35 cellular contexts compared by ENCODE assay signal in genomic region chr17:62216847-62217246, GRCh38.
"Had no signal": no experiment of that assay in that cellular context is flagged by ENCODE, and none has a peak within 500 bp of the region (broad histone marks: within the 10 kb centered on the region; RNA-seq: fewer than 3 reads in every experiment).

No MANE protein-coding gene starts in this region.

- DNase-seq: activated B cell treated with CpG ODN at 0.5 μM for 24 hours; activated CD4-positive, alpha-beta memory T cell treated with anti-CD3 and anti-CD28 coated beads for 36 hours; activated CD4-positive, alpha-beta T cell treated with anti-CD3 and anti-CD28 coated beads for 48 hours; activated CD8-positive, alpha-beta memory T cell treated with anti-CD3 and anti-CD28 coated beads, Interleukin-2, amount 10 ng/mL, durations not matched to agents 7 days and 5 days; activated CD8-positive, alpha-beta memory T cell treated with anti-CD3 and anti-CD28 coated beads, Interleukin-2, amount 50 U/mL, for 4 hours; activated CD8-positive, alpha-beta T cell treated with anti-CD3 and anti-CD28 coated beads, Interleukin-2, amount 10 ng/mL, durations not matched to agents 7 days and 5 days; activated effector memory CD4-positive, alpha-beta T cell treated with anti-CD3 and anti-CD28 coated beads, Interleukin-2, amount 50 U/mL, for 16 hours; activated naive CD4-positive, alpha-beta T cell treated with anti-CD3 and anti-CD28 coated beads for 36 hours; activated naive CD8-positive, alpha-beta T cell treated with anti-CD3 and anti-CD28 coated beads for 36 hours; activated naive CD8-positive, alpha-beta T cell treated with anti-CD3 and anti-CD28 coated beads, Interleukin-2, amount 50 U/mL, for 24 hours; activated T-cell treated with anti-CD3 and anti-CD28 coated beads, Interleukin-2, amount 50 U/mL, for 1 hour; activated T-cell treated with anti-CD3 and anti-CD28 coated beads, Interleukin-2, amount 50 U/mL, for 48 hours; adrenal gland; amygdala; aorta; body of pancreas; caudate nucleus; cortex of kidney; dermis blood vessel endothelial cell; effector CD4-positive, alpha-beta T cell; esophagus squamous epithelium; T-helper 1 cell; T-helper 17 cell; T1000; WERI-Rb-1 had no signal

- H3K9me3 Mint-ChIP-seq: activated CD4-positive, alpha-beta memory T cell treated with anti-CD3 and anti-CD28 coated beads for 36 hours; activated naive CD4-positive, alpha-beta T cell treated with anti-CD3 and anti-CD28 coated beads for 36 hours; activated naive CD4-positive, alpha-beta T cell treated with anti-CD3 and anti-CD28 coated beads, Interleukin-2, amount 50 U/mL, for 24 hours; activated naive CD8-positive, alpha-beta T cell treated with anti-CD3 and anti-CD28 coated beads, Interleukin-2, amount 50 U/mL, for 24 hours; activated T-helper 1 cell treated with anti-CD3 and anti-CD28 coated beads, Interleukin-12 subunit alpha, Interleukin-12 subunit beta, Interleukin-2, Interleukin-4 antibody, amounts not matched to agents 30 ng/mL and 10 ng/mL and 1 ng/mL, durations not matched to agents 14 hours and 24 hours and 36 hours; activated T-helper 2 cell treated with anti-CD3 and anti-CD28 coated beads, Interferon-gamma antibody, Interleukin-2, Interleukin-4, amounts not matched to agents 10 μg/mL and 5 μg/mL and 100 μg/mL, durations not matched to agents 14 hours and 24 hours and 36 hours; T-helper 2 cell treated with Interferon-gamma antibody and Interleukin-4, amounts not matched to agents 5 μg/mL and 100 μg/mL, for 36 hours had no signal

- H3K27me3 ChIP-seq: adrenal gland, body of pancreas had no signal

- H3K4me3 Mint-ChIP-seq: activated B cell treated with CpG ODN at 0.5 μM for 24 hours; activated CD4-positive, alpha-beta memory T cell treated with anti-CD3 and anti-CD28 coated beads for 36 hours; activated CD8-positive, alpha-beta memory T cell treated with anti-CD3 and anti-CD28 coated beads, Interleukin-2, amount 10 ng/mL, durations not matched to agents 7 days and 5 days; activated CD8-positive, alpha-beta T cell treated with anti-CD3 and anti-CD28 coated beads, Interleukin-2, amount 10 ng/mL, durations not matched to agents 7 days and 5 days; activated naive CD4-positive, alpha-beta T cell treated with anti-CD3 and anti-CD28 coated beads for 36 hours; activated naive CD4-positive, alpha-beta T cell treated with anti-CD3 and anti-CD28 coated beads, Interleukin-2, amount 50 U/mL, for 24 hours; activated naive CD8-positive, alpha-beta T cell treated with anti-CD3 and anti-CD28 coated beads for 36 hours; activated naive CD8-positive, alpha-beta T cell treated with anti-CD3 and anti-CD28 coated beads, Interleukin-2, amount 50 U/mL, for 24 hours; activated T-helper 1 cell treated with anti-CD3 and anti-CD28 coated beads, Interleukin-12 subunit alpha, Interleukin-12 subunit beta, Interleukin-2, Interleukin-4 antibody, amounts not matched to agents 30 ng/mL and 10 ng/mL and 1 ng/mL, durations not matched to agents 14 hours and 24 hours and 36 hours; T-helper 17 cell; T-helper 2 cell treated with Interferon-gamma antibody and Interleukin-4, amounts not matched to agents 5 μg/mL and 100 μg/mL, for 36 hours had no signal

- H3K4me1 Mint-ChIP-seq: activated B cell treated with CpG ODN at 0.5 μM for 24 hours; activated CD8-positive, alpha-beta memory T cell treated with anti-CD3 and anti-CD28 coated beads, Interleukin-2, amount 10 ng/mL, durations not matched to agents 7 days and 5 days; activated naive CD4-positive, alpha-beta T cell treated with anti-CD3 and anti-CD28 coated beads, Interleukin-2, amount 50 U/mL, for 24 hours; activated naive CD8-positive, alpha-beta T cell treated with anti-CD3 and anti-CD28 coated beads for 36 hours; activated naive CD8-positive, alpha-beta T cell treated with anti-CD3 and anti-CD28 coated beads, Interleukin-2, amount 50 U/mL, for 24 hours; T-helper 17 cell had no signal

- H3K9me3 ChIP-seq: adrenal gland, esophagus squamous epithelium had no signal

- H3K36me3 Mint-ChIP-seq: activated CD4-positive, alpha-beta memory T cell treated with anti-CD3 and anti-CD28 coated beads for 36 hours; activated CD8-positive, alpha-beta memory T cell treated with anti-CD3 and anti-CD28 coated beads, Interleukin-2, amount 10 ng/mL, durations not matched to agents 7 days and 5 days; activated naive CD4-positive, alpha-beta T cell treated with anti-CD3 and anti-CD28 coated beads, Interleukin-2, amount 50 U/mL, for 24 hours; activated naive CD8-positive, alpha-beta T cell treated with anti-CD3 and anti-CD28 coated beads for 36 hours had no signal

- H3K27ac Mint-ChIP-seq: activated B cell treated with CpG ODN at 0.5 μM for 24 hours; activated CD4-positive, alpha-beta memory T cell treated with anti-CD3 and anti-CD28 coated beads for 36 hours; activated CD8-positive, alpha-beta memory T cell treated with anti-CD3 and anti-CD28 coated beads, Interleukin-2, amount 10 ng/mL, durations not matched to agents 7 days and 5 days; activated CD8-positive, alpha-beta T cell treated with anti-CD3 and anti-CD28 coated beads, Interleukin-2, amount 10 ng/mL, durations not matched to agents 7 days and 5 days; activated naive CD4-positive, alpha-beta T cell treated with anti-CD3 and anti-CD28 coated beads for 36 hours; activated naive CD4-positive, alpha-beta T cell treated with anti-CD3 and anti-CD28 coated beads, Interleukin-2, amount 50 U/mL, for 24 hours; activated naive CD8-positive, alpha-beta T cell treated with anti-CD3 and anti-CD28 coated beads for 36 hours; activated naive CD8-positive, alpha-beta T cell treated with anti-CD3 and anti-CD28 coated beads, Interleukin-2, amount 50 U/mL, for 24 hours; activated T-helper 1 cell treated with anti-CD3 and anti-CD28 coated beads, Interleukin-12 subunit alpha, Interleukin-12 subunit beta, Interleukin-2, Interleukin-4 antibody, amounts not matched to agents 30 ng/mL and 10 ng/mL and 1 ng/mL, durations not matched to agents 14 hours and 24 hours and 36 hours; activated T-helper 2 cell treated with anti-CD3 and anti-CD28 coated beads, Interferon-gamma antibody, Interleukin-2, Interleukin-4, amounts not matched to agents 10 μg/mL and 5 μg/mL and 100 μg/mL, durations not matched to agents 14 hours and 24 hours and 36 hours; T-helper 17 cell; T-helper 2 cell treated with Interferon-gamma antibody and Interleukin-4, amounts not matched to agents 5 μg/mL and 100 μg/mL, for 36 hours had no signal

- H3K27ac ChIP-seq: adrenal gland, body of pancreas, epithelial cell of prostate, esophagus squamous epithelium, WERI-Rb-1 had no signal

- H3K36me3 ChIP-seq: adrenal gland, esophagus squamous epithelium, WERI-Rb-1 had no signal

- FAIRE-seq: colon, endometrium, endothelial cell of umbilical vein, frontal cortex had no signal

- ATAC-seq: activated CD4-positive, CD25-positive, alpha-beta regulatory T cell treated with anti-CD3 and anti-CD28 coated beads, Interleukin-2, amount 50 U/mL, for 24 hours; activated CD8-positive, alpha-beta memory T cell treated with anti-CD3 and anti-CD28 coated beads, Interleukin-2, amount 10 ng/mL, durations not matched to agents 7 days and 5 days; activated CD8-positive, alpha-beta T cell treated with anti-CD3 and anti-CD28 coated beads, Interleukin-2, amount 10 ng/mL, durations not matched to agents 7 days and 5 days; activated naive CD8-positive, alpha-beta T cell treated with anti-CD3 and anti-CD28 coated beads, Interleukin-2, amount 50 U/mL, for 24 hours; body of pancreas; T-helper 17 cell had no signal

- H3K4me1 ChIP-seq: adrenal gland, body of pancreas, esophagus squamous epithelium had no signal

- H3K4me3 ChIP-seq: adrenal gland, body of pancreas, esophagus squamous epithelium had no signal
